Comparison of ENCODE assay signal across 18 cellular contexts in genomic region chr6:40721252-40721936, GRCh38.
DNase-seq lines count a peak whose midpoint lies in the region; ATAC-seq and TF ChIP-seq lines count a peak whose summit lies in the region.
"Had no signal": no experiment of that assay in that cellular context is flagged by ENCODE, and none has a peak within 500 bp of the region (broad histone marks: within the 10 kb centered on the region; RNA-seq: fewer than 3 reads in every experiment).

No MANE protein-coding gene starts in this region.

- TF ChIP-seq CTCF in cardiac muscle cell (IDR thresholded peaks at IDR 0.05; ENCODE audit: low read depth, low read length) (no peak), heart left ventricle (IDR thresholded peaks at IDR 0.05) (no peak)

- H3K36me3 ChIP-seq in cardiac muscle cell (no peaks in the 10 kb centered on the region), heart left ventricle (no peaks in the 10 kb centered on the region)
- H3K36me3 ChIP-seq: gastroesophageal sphincter, ovary, sigmoid colon had no signal

- no peak for TF ChIP-seq POLR2A in heart left ventricle (IDR thresholded peaks at IDR 0.05)

- WGBS in heart left ventricle, 4 donors = 90 to 93% (median 91%) methylated on average over 7 of the region's 7 CpGs

- H3K4me1 ChIP-seq in cardiac muscle cell (ENCODE audit: low read depth) (peaks cover 23% of the 10 kb centered on the region), heart left ventricle (peaks cover 0 to 24% (median 5%) of the 10 kb centered on the region in 12 donors)

- H3K4me3 ChIP-seq in cardiac muscle cell (no peak overlapping the region), heart left ventricle (no peak overlapping the region)
- H3K4me3 ChIP-seq: gastroesophageal sphincter, ovary, sigmoid colon had no signal

- intact Hi-C loops in heart left ventricle (cut with DNase I) = no loop called here

- H3K27me3 ChIP-seq in cardiac muscle cell (no peaks in the 10 kb centered on the region), heart left ventricle (no peaks in the 10 kb centered on the region)
- H3K27me3 ChIP-seq: gastroesophageal sphincter, ovary, sigmoid colon had no signal

- H3K9me3 ChIP-seq in cardiac muscle cell (ENCODE audit: low read depth) (no peaks in the 10 kb centered on the region), heart left ventricle (no peaks in the 10 kb centered on the region)
- H3K9me3 ChIP-seq: ovary, sigmoid colon had no signal

- no peak for ATAC-seq in heart left ventricle
- ATAC-seq in GM19035 (IDR thresholded peaks at IDR 0.05; ENCODE audit: unreplicated experiment) = no peak
- no peak for ATAC-seq in HG02884 (IDR thresholded peaks at IDR 0.05; ENCODE audit: unreplicated experiment)
- ATAC-seq: gastroesophageal sphincter had no signal

- DNase-seq in cardiac muscle cell (ENCODE audit: low read depth in 1 of 2, low spot score in 1 of 2) (no peak), heart left ventricle (no peak), kidney tubule cell (ENCODE audit: low spot score) (peak; percentile 18), NCI-H226 (no peak), ACHN (no peak)
- DNase-seq: activated CD4-positive, alpha-beta memory T cell treated with anti-CD3 and anti-CD28 coated beads, Interleukin-2, amount 10 ng/mL, durations not matched to agents 7 days and 5 days; activated naive CD4-positive, alpha-beta T cell treated with anti-CD3 and anti-CD28 coated beads, Interleukin-2, amount 50 U/mL, for 16 hours; activated T-cell treated with anti-CD3 and anti-CD28 coated beads, Interleukin-2, amount 50 U/mL, for 1 hour; CD8-positive, alpha-beta memory T cell; Kasumi-1; NCI-H1105 treated with DMSO at 0.1 percent for 48 hours; ovary; SHP77; sigmoid colon had no signal

- H3K27ac ChIP-seq in cardiac muscle cell (peak overlapping the region; percentile 22), heart left ventricle (no peak overlapping the region), angular gyrus (ENCODE audit: low read depth, low read length) (peak overlapping the region; percentile 41)
- H3K27ac ChIP-seq: gastroesophageal sphincter, sigmoid colon had no signal

- in situ Hi-C loops in ACHN (cut with HindIII; ENCODE audit: low pct_ligation_motif_present, low pct_unique_long_range_greater_than_20kb, low sequenced_read_pairs) = no loop called here

Comparison
In these comparisons a context has a peak if more than half of its experiments do, and no peak if none do; other contexts are left out.
1. H3K27ac ChIP-seq: peak in cardiac muscle cell (single experiment) and angular gyrus (single experiment); none in heart left ventricle (0 of 12).